23 cellular contexts compared by ENCODE assay signal in the genomic region with DNA sequence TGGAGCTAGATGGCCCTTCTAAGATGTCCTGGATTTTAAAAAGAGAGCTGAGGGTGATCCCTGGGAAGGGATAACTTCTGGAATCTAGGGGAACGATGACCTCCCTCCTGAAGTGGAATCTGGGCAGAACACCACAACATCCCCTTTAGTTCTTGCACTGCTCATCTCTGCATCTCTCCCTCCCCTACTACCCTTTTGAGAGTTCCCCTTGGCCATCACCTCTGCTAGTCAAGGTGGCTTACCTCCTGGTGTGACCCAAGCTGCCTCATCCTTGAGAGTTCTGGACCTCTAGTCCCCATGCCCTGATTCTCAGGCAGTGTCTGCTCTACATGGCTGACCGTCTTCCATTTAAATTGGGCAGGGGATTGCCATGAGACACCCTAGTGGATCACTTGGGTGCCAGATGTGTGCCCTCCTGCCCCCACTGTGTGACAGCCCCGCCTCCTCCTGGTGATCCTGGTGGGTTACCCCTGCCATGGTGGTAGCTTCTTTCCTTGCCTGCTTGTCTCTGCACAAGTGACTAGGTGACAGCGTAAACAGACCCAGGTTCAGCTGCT.
"Had no signal": no experiment of that assay in that cellular context is flagged by ENCODE, and none has a peak within 500 bp of the region (broad histone marks: within the 10 kb centered on the region; RNA-seq: fewer than 3 reads in every experiment).

No MANE protein-coding gene starts in this region.

- H3K4me1 ChIP-seq: esophagus squamous epithelium, gastrocnemius medialis, prostate gland, upper lobe of left lung had no signal

- H3K36me3 Mint-ChIP-seq: natural killer cell treated with Interleukin-12 subunit alpha and Interleukin-12 subunit beta and Interleukin-15 and Interleukin-18, amount 100 ng/mL, for 72 hours had no signal

- H3K4me3 Mint-ChIP-seq: activated T-cell treated with anti-CD3 and anti-CD28 coated beads, Interleukin-2, amount 50 U/mL, for 72 hours; natural killer cell treated with Interleukin-12 subunit alpha and Interleukin-12 subunit beta and Interleukin-15 and Interleukin-18, amount 100 ng/mL, for 72 hours; T-helper 2 cell treated with Interferon-gamma antibody and Interleukin-4, amounts not matched to agents 5 μg/mL and 100 μg/mL, for 36 hours had no signal

- H3K27me3 ChIP-seq: dorsolateral prefrontal cortex, esophagus squamous epithelium, gastrocnemius medialis, neutrophil, ovary, upper lobe of left lung had no signal

- H3K27ac Mint-ChIP-seq: activated T-cell treated with anti-CD3 and anti-CD28 coated beads, Interleukin-2, amount 50 U/mL, for 72 hours; natural killer cell treated with Interleukin-12 subunit alpha and Interleukin-12 subunit beta and Interleukin-15 and Interleukin-18, amount 100 ng/mL, for 72 hours; T-helper 2 cell treated with Interferon-gamma antibody and Interleukin-4, amounts not matched to agents 5 μg/mL and 100 μg/mL, for 36 hours had no signal

- H3K27ac ChIP-seq: dorsolateral prefrontal cortex, esophagus squamous epithelium, gastrocnemius medialis, neutrophil, ovary, prostate gland, thoracic aorta, upper lobe of left lung, WERI-Rb-1 had no signal

- H3K36me3 ChIP-seq: esophagus squamous epithelium, gastrocnemius medialis, ovary, prostate gland, thoracic aorta, upper lobe of left lung, WERI-Rb-1 had no signal

- H3K4me3 ChIP-seq: dorsolateral prefrontal cortex, esophagus squamous epithelium, gastrocnemius medialis, ovary, prostate gland, thoracic aorta, upper lobe of left lung had no signal

- H3K27me3 Mint-ChIP-seq: natural killer cell treated with Interleukin-12 subunit alpha and Interleukin-12 subunit beta and Interleukin-15 and Interleukin-18, amount 100 ng/mL, for 72 hours had no signal

- H3K9me3 Mint-ChIP-seq: activated T-cell treated with anti-CD3 and anti-CD28 coated beads, Interleukin-2, amount 50 U/mL, for 72 hours; natural killer cell treated with Interleukin-12 subunit alpha and Interleukin-12 subunit beta and Interleukin-15 and Interleukin-18, amount 100 ng/mL, for 72 hours; T-helper 2 cell treated with Interferon-gamma antibody and Interleukin-4, amounts not matched to agents 5 μg/mL and 100 μg/mL, for 36 hours had no signal

- H3K9me3 ChIP-seq: gastrocnemius medialis, neutrophil, ovary, prostate gland, thoracic aorta, upper lobe of left lung had no signal

- DNase-seq: activated CD4-positive, alpha-beta T cell treated with anti-CD3 and anti-CD28 coated beads for 1 hour; activated effector memory CD4-positive, alpha-beta T cell treated with anti-CD3 and anti-CD28 coated beads, Interleukin-2, amount 50 U/mL, for 16 hours; activated naive CD4-positive, alpha-beta T cell treated with anti-CD3 and anti-CD28 coated beads, Interleukin-2, amount 50 U/mL, for 16 hours; activated T-cell treated with anti-CD3 and anti-CD28 coated beads, Interleukin-2, amount 50 U/mL, for 72 hours; aorta; central memory CD4-positive, alpha-beta T cell; dorsolateral prefrontal cortex; esophagus squamous epithelium; gastrocnemius medialis; hippocampal formation; left ventricle myocardium superior; mammary epithelial cell; midbrain; ovary; stimulated activated CD4-positive, alpha-beta T cell treated with anti-CD3 and anti-CD28 coated beads, Interleukin-4, amount 100 ng/mL, for 1 hour; stimulated activated naive CD4-positive, alpha-beta T cell treated with Interleukin-2 at 50 U/mL for 16 hours; upper lobe of left lung; WERI-Rb-1 had no signal

- ATAC-seq: activated T-cell treated with anti-CD3 and anti-CD28 coated beads, Interleukin-2, amount 50 U/mL, for 72 hours; gastrocnemius medialis; left ventricle myocardium superior had no signal
